In genomic region chr2:120109186-120110061, GRCh38 we compare ENCODE assay signal across 8 cellular contexts.
DNase-seq lines count a peak whose midpoint lies in the region; ATAC-seq and TF ChIP-seq lines count a peak whose summit lies in the region.

No MANE protein-coding gene starts in this region.

- peaks cover 15 to 22% of the 10 kb centered on the region in 2 donors for H3K4me1 Mint-ChIP-seq in effector memory CD8-positive, alpha-beta T cell (ENCODE audit: low read depth in 2 of 2)
- peaks cover 13 to 19% (median 17%) of the 10 kb centered on the region in 3 donors for H3K4me1 Mint-ChIP-seq in naive B cell

- intact Hi-C loops in prostate gland (cut with DNase I), result loop anchor here (2.0 to 10.0 kb wide), 2 partner anchors 65 to 205 kb away; no protein-coding TSS in a partner anchor

- no peak for DNase-seq in activated CD4-positive, CD25-positive, alpha-beta regulatory T cell treated with anti-CD3 and anti-CD28 coated beads, Interleukin-2, amount 50 U/mL, for 72 hours
- DNase-seq in HL-60 (ENCODE audit: low read depth in 1 of 2, low spot score in 1 of 2), result peak; percentile 54 to 65
- DNase-seq in RWPE2 (ENCODE audit: low spot score), result no peak
- DNase-seq in effector memory CD8-positive, alpha-beta T cell, result peak in 2 of 3 experiments; percentile 3 to 4
- DNase-seq in naive B cell, result peak; percentile 21
- DNase-seq in prostate gland (ENCODE audit: low spot score), result no peak
- no peak for DNase-seq in activated CD4-positive, alpha-beta T cell treated with anti-CD3 and anti-CD28 coated beads, Interleukin-2, amount 50 U/mL, for 4 hours

- H3K27ac Mint-ChIP-seq in effector memory CD8-positive, alpha-beta T cell, result peak overlapping the region; percentile 1 to 2
- peak overlapping the region in 5 of 6 donors; percentile 5 to 91 (median 46) for H3K27ac Mint-ChIP-seq in naive B cell

- no peaks in the 10 kb centered on the region for H3K27me3 ChIP-seq in HL-60 (ENCODE audit: insufficient read depth, poor library complexity, severe bottlenecking)
- no peaks in the 10 kb centered on the region for H3K27me3 ChIP-seq in RWPE2 (ENCODE audit: insufficient read depth, poor library complexity, severe bottlenecking)
- no peaks in the 10 kb centered on the region for H3K27me3 ChIP-seq in prostate gland (replicated peaks; ENCODE audit: insufficient read depth)

- peak overlapping the region; percentile 15 to 39 for H3K4me3 Mint-ChIP-seq in effector memory CD8-positive, alpha-beta T cell
- peak overlapping the region in 6 of 8 donors; percentile 6 to 75 (median 60) for H3K4me3 Mint-ChIP-seq in naive B cell

- H3K4me3 ChIP-seq in HL-60 (replicated peaks; ENCODE audit: insufficient read depth, low read length) (no peak overlapping the region), RWPE2 (ENCODE audit: severe bottlenecking) (no peak overlapping the region), prostate gland (no peak overlapping the region)

- TF ChIP-seq CTCF in HL-60 (IDR thresholded peaks at IDR 0.05; ENCODE audit: insufficient read depth, low read length) (peak; percentile 1), RWPE2 (IDR thresholded peaks at IDR 0.05; ENCODE audit: poor library complexity, severe bottlenecking) (peak; percentile 86), prostate gland (IDR thresholded peaks at IDR 0.05) (peak in 2 of 4 experiments; percentile 40 to 60)

- peak; percentile 38 to 51 for ATAC-seq in activated CD4-positive, CD25-positive, alpha-beta regulatory T cell treated with anti-CD3 and anti-CD28 coated beads, Interleukin-2, amount 50 U/mL, for 24 hours
- ATAC-seq in RWPE2 (ENCODE audit: low read depth), result peak; percentile 26; the same call in 1 of the 3 replicates
- ATAC-seq in effector memory CD8-positive, alpha-beta T cell (replicated peaks), result peak; percentile 91
- ATAC-seq in naive B cell (ENCODE audit: low read depth in 2 of 2), result peak; percentile 87 to 92

- no peaks in the 10 kb centered on the region for H3K27me3 Mint-ChIP-seq in effector memory CD8-positive, alpha-beta T cell
- peaks cover 0 to 8% (median 0%) of the 10 kb centered on the region in 3 donors for H3K27me3 Mint-ChIP-seq in naive B cell

- peaks cover 39% of the 10 kb centered on the region for H3K4me1 ChIP-seq in RWPE2 (ENCODE audit: insufficient read depth, poor library complexity, severe bottlenecking)
- H3K4me1 ChIP-seq in prostate gland (replicated peaks), result no peaks in the 10 kb centered on the region

- H3K9me3 ChIP-seq in RWPE2 (ENCODE audit: severe bottlenecking) (no peaks in the 10 kb centered on the region), prostate gland (no peaks in the 10 kb centered on the region)

- H3K27ac ChIP-seq in HL-60 (replicated peaks) (peak overlapping the region; percentile 19), RWPE2 (ENCODE audit: poor library complexity, severe bottlenecking) (peak overlapping the region; percentile 83), prostate gland (no peak overlapping the region)

- no peaks in the 10 kb centered on the region for H3K9me3 Mint-ChIP-seq in effector memory CD8-positive, alpha-beta T cell
- H3K9me3 Mint-ChIP-seq in naive B cell, result peaks cover 0 to 6% (median 3%) of the 10 kb centered on the region in 7 donors

- H3K36me3 Mint-ChIP-seq in effector memory CD8-positive, alpha-beta T cell (ENCODE audit: insufficient read depth), result no peaks in the 10 kb centered on the region
- peaks cover 12 to 17% of the 10 kb centered on the region in 2 donors for H3K36me3 Mint-ChIP-seq in naive B cell

- no peaks in the 10 kb centered on the region for H3K36me3 ChIP-seq in RWPE2 (ENCODE audit: low read depth)
- H3K36me3 ChIP-seq in prostate gland, result no peaks in the 10 kb centered on the region

- TF ChIP-seq POLR2A in prostate gland (IDR thresholded peaks at IDR 0.05), result no peak

- 75% methylated on average over 3 of the region's 3 CpGs for WGBS in prostate gland

Comparison
In these comparisons a context has a peak if more than half of its experiments do, and no peak if none do; other contexts are left out.
1. ATAC-seq: peak in every context shown above with its lines; median percentile 91 in effector memory CD8-positive, alpha-beta T cell; 90 in naive B cell; 44 in activated CD4-positive, CD25-positive, alpha-beta regulatory T cell treated with anti-CD3 and anti-CD28 coated beads, Interleukin-2, amount 50 U/mL, for 24 hours; 26 in RWPE2.
2. DNase-seq: peak in HL-60 (2 of 2), effector memory CD8-positive, alpha-beta T cell (2 of 3) and naive B cell (single experiment); none in activated CD4-positive, CD25-positive, alpha-beta regulatory T cell treated with anti-CD3 and anti-CD28 coated beads, Interleukin-2, amount 50 U/mL, for 72 hours (single experiment), RWPE2 (single experiment), prostate gland (single experiment) and activated CD4-positive, alpha-beta T cell treated with anti-CD3 and anti-CD28 coated beads, Interleukin-2, amount 50 U/mL, for 4 hours (0 of 2).
3. H3K27ac ChIP-seq: peak in HL-60 (single experiment) and RWPE2 (single experiment); none in prostate gland (0 of 2).